8 cellular contexts compared by ENCODE assay signal in the genomic region with DNA sequence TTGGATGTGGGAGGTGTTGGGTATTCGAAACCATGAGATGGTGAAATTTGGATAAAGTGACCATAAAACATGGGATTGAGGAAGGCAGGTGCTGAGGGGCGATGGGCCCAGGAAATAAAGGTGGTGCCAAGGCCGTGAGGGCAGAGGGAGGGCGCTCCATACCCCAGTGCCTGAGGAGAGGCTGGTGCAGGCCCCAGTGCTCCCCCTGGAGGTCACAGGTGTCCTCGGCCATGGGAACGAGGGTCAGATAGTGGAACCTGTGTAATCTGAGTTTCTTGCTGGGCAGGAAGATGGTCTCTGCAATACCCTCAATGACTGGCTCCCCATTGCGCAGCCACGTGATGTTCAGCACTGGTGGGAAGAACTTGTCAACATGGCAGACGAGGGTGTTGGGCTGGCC.
DNase-seq lines count a peak whose midpoint lies in the region; ATAC-seq and TF ChIP-seq lines count a peak whose summit lies in the region.

No MANE protein-coding gene starts in this region.

- DNase-seq in HL-60 (ENCODE audit: low read depth in 1 of 2, low spot score in 1 of 2) (peak in 1 of 2 experiments; percentile 34), erythroblast (lab: John Stamatoyannopoulos, UW) (peak; percentile 34 to 54), NCI-H1105 (lab: John Stamatoyannopoulos, UW) (no peak), NCI-H510A treated with DMSO at 0.1 percent for 48 hours (lab: John Stamatoyannopoulos, UW) (no peak)
- DNase-seq in activated CD4-positive, alpha-beta T cell treated with anti-CD3 and anti-CD28 coated beads, Interleukin-2, amount 50 U/mL, for 48 hours = peak; percentile 73 to 76
- DNase-seq in stimulated activated CD4-positive, alpha-beta T cell treated with anti-CD3 and anti-CD28 coated beads, Interleukin-12 subunit alpha, Interleukin-12 subunit beta, amount 100 ng/mL, for 48 hours (ENCODE audit: low read depth in 2 of 3, low spot score in 1 of 3) = peak; percentile 48 to 60 (median 57)

- H3K27ac ChIP-seq in 22Rv1 (no peak overlapping the region), HL-60 (replicated peaks) (no peak overlapping the region)

- peaks cover 3% of the 10 kb centered on the region for H3K27me3 ChIP-seq in HL-60 (ENCODE audit: insufficient read depth, poor library complexity, severe bottlenecking)

- no peak overlapping the region for H3K4me3 ChIP-seq in HL-60 (replicated peaks; ENCODE audit: insufficient read depth, low read length)

- ATAC-seq in HG02588 (IDR thresholded peaks at IDR 0.05; ENCODE audit: unreplicated experiment) = no peak

- TF ChIP-seq CTCF in 22Rv1 (IDR thresholded peaks at IDR 0.05) (peak; percentile 78), HL-60 (IDR thresholded peaks at IDR 0.05; ENCODE audit: insufficient read depth, low read length) (peak; percentile 53)

- TF ChIP-seq POLR2A in erythroblast (IDR thresholded peaks at IDR 0.05; ENCODE audit: low read length) = no peak

Comparison
In these comparisons a context has a peak if more than half of its experiments do, and no peak if none do; other contexts are left out.
1. DNase-seq: peak in activated CD4-positive, alpha-beta T cell treated with anti-CD3 and anti-CD28 coated beads, Interleukin-2, amount 50 U/mL, for 48 hours (2 of 2), erythroblast (2 of 2) and stimulated activated CD4-positive, alpha-beta T cell treated with anti-CD3 and anti-CD28 coated beads, Interleukin-12 subunit alpha, Interleukin-12 subunit beta, amount 100 ng/mL, for 48 hours (3 of 3); none in NCI-H1105 (single experiment) and NCI-H510A treated with DMSO at 0.1 percent for 48 hours (single experiment).